In genomic region chr6:113701552-113702254, GRCh38 we compare ENCODE assay signal across 19 cellular contexts.
DNase-seq lines count a peak whose midpoint lies in the region; ATAC-seq, FAIRE-seq and TF ChIP-seq lines count a peak whose summit lies in the region.
"Had no signal": no experiment of that assay in that cellular context is flagged by ENCODE, and none has a peak within 500 bp of the region (broad histone marks: within the 10 kb centered on the region; RNA-seq: fewer than 3 reads in every experiment).

No MANE protein-coding gene starts in this region.

- no peaks in the 10 kb centered on the region for H3K9me3 Mint-ChIP-seq in MCF 10A (ENCODE audit: unreplicated experiment)

- no peak for FAIRE-seq in pancreas (lab: Jason Lieb, UNC)
- FAIRE-seq: D721Med, H1, RCC 7860 had no signal

- intact Hi-C loops in MCF 10A (cut with micrococcal nuclease) (no loop called here), mammary epithelial cell (cut with micrococcal nuclease) (no loop called here), pancreas (cut with DNase I) (no loop called here)

- H3K79me2 ChIP-seq in mammary epithelial cell (ENCODE audit: insufficient read depth, low read length), result no peaks in the 10 kb centered on the region

- DNase-seq in MCF 10A (ENCODE audit: unreplicated experiment), result no peak
- no peak for DNase-seq in mammary epithelial cell
- DNase-seq in dermis microvascular lymphatic vessel endothelial cell (ENCODE audit: low read depth in 2 of 2), result peak; percentile 43 to 58
- no peak for DNase-seq in left lobe of liver (ENCODE audit: low spot score)
- DNase-seq in pancreas, result peak in 2 of 6 donors; percentile 38 to 52
- DNase-seq in NCI-H510A (lab: John Stamatoyannopoulos, UW), result no peak
- DNase-seq in NCI-H1417 (lab: John Stamatoyannopoulos, UW), result no peak
- DNase-seq in NCI-H2196 (lab: John Stamatoyannopoulos, UW; ENCODE audit: unreplicated experiment), result no peak
- DNase-seq: AML-193, NCI-H1105, NCI-H1694 treated with DMSO at 0.1 percent for 48 hours, NCI-H510A treated with DMSO at 0.1 percent for 48 hours, NCI-H774, SHP77 had no signal

- H2AFZ ChIP-seq in mammary epithelial cell (ENCODE audit: low read depth, low read length), result no peak overlapping the region

- WGBS in mammary epithelial cell (ENCODE audit: low coverage, missing lambda C conversion rate), result 97% methylated on average over 4 of the region's 4 CpGs
- WGBS in pancreas, 2 donors, result 39 to 44% methylated on average over 4 of the region's 4 CpGs

- TF ChIP-seq CTCF in MCF 10A (IDR thresholded peaks at IDR 0.05; ENCODE audit: unreplicated experiment) (no peak), mammary epithelial cell (conservative IDR thresholded peaks at IDR 0.05 in 1 of 2, IDR thresholded peaks at IDR 0.05 in 1 of 2; ENCODE audit: extremely low read depth in 1 of 2, insufficient read depth in 1 of 2, low read depth in 1 of 2, low read length in 2 of 2) (no peak), pancreas (IDR thresholded peaks at IDR 0.05) (no peak)

- no peak overlapping the region for H3K9ac ChIP-seq in mammary epithelial cell (ENCODE audit: insufficient read depth, low read length)

- in situ Hi-C loops in mammary epithelial cell (cut with MboI; ENCODE audit: low sequenced_read_pairs in 2 of 2), result no loop called here

- dilution Hi-C loops in mammary epithelial cell (cut with HindIII; ENCODE audit: low sequenced_read_pairs), result no loop called here

- H3K4me2 ChIP-seq in mammary epithelial cell (ENCODE audit: insufficient read depth, low read depth, low read length), result no peak overlapping the region

- ATAC-seq in left lobe of liver, result peak; percentile 89
- ATAC-seq in pancreas, result peak; percentile 90 to 92 (median 90)

- H3K4me1 ChIP-seq in mammary epithelial cell (ENCODE audit: insufficient read depth, low read length) (peaks cover 16% of the 10 kb centered on the region), pancreas (peaks cover 3 to 15% (median 6%) of the 10 kb centered on the region in 3 donors)

- POLR2A ChIA-PET in MCF 10A (lab: Yijun Ruan, JAX), result no interaction called here

- H3K4me1 Mint-ChIP-seq in MCF 10A (ENCODE audit: insufficient read depth, unreplicated experiment), result peaks cover 18% of the 10 kb centered on the region

- H3K36me3 Mint-ChIP-seq in MCF 10A (ENCODE audit: insufficient read depth, unreplicated experiment), result no peaks in the 10 kb centered on the region

- H3K4me3 Mint-ChIP-seq in MCF 10A (ENCODE audit: unreplicated experiment), result no peak overlapping the region

- H3K27ac ChIP-seq in mammary epithelial cell (ENCODE audit: insufficient read depth, low read depth, low read length) (no peak overlapping the region), pancreas (peak overlapping the region; percentile 29 to 85 (median 57))
- H3K27ac ChIP-seq: 22Rv1, C4-2B had no signal

- H3K36me3 ChIP-seq in mammary epithelial cell (ENCODE audit: insufficient read depth, low read length) (no peaks in the 10 kb centered on the region), pancreas (no peaks in the 10 kb centered on the region)

- CTCF ChIA-PET in MCF 10A (lab: Yijun Ruan, JAX) (interaction anchor here (1.0 kb wide), 1 partner anchor 148 kb away, joined by 4 read pairs; no protein-coding TSS in a partner anchor), mammary epithelial cell (lab: Charles Lee; ENCODE audit: low non-redundant PET) (no interaction called here)

- BruUV-seq in MCF 10A (replicated peaks; lab: Mats Ljungman, UMichigan), result no TSS peak
- no TSS peak for BruUV-seq in mammary epithelial cell (replicated peaks; lab: Mats Ljungman, UMichigan)

- H3K4me3 ChIP-seq in mammary epithelial cell (replicated peaks in 1 of 3; ENCODE audit: insufficient read depth in 1 of 3, low read depth in 2 of 3, low read length in 3 of 3), result no peak overlapping the region
- H3K4me3 ChIP-seq in pancreas, result no peak overlapping the region

- peak overlapping the region; percentile 42 for H3K27ac Mint-ChIP-seq in MCF 10A (ENCODE audit: low read depth, unreplicated experiment)

- H4K20me1 ChIP-seq in mammary epithelial cell (ENCODE audit: insufficient read depth, low read length), result no peaks in the 10 kb centered on the region

- H3K27me3 Mint-ChIP-seq in MCF 10A (ENCODE audit: insufficient read depth, unreplicated experiment), result no peaks in the 10 kb centered on the region

- H3K9me3 ChIP-seq in mammary epithelial cell (replicated peaks; ENCODE audit: insufficient read depth, low read length) (no peaks in the 10 kb centered on the region), pancreas (no peaks in the 10 kb centered on the region)

- no peaks in the 10 kb centered on the region for H3K27me3 ChIP-seq in mammary epithelial cell (ENCODE audit: insufficient read depth, low read length)
- H3K27me3 ChIP-seq in pancreas, result no peaks in the 10 kb centered on the region

Comparison
In these comparisons a context has a peak if more than half of its experiments do, and no peak if none do; other contexts are left out.
1. DNase-seq: peak in dermis microvascular lymphatic vessel endothelial cell (2 of 2); none in MCF 10A (single experiment), mammary epithelial cell (single experiment), left lobe of liver (single experiment), NCI-H510A (single experiment), NCI-H1417 (0 of 3) and NCI-H2196 (single experiment).